Comparison of ENCODE assay signal across 1 cellular context in genomic region chr2:64989126-64989981, GRCh38.
A peak's percentile ranks its signal among the peaks of the same experiment; 100 is the strongest.
TF ChIP-seq lines count a peak whose summit lies in the region.

Gene SLC1A4, plus strand, starts transcription at chr2:64989399. Its CDS starts 245 bp downstream, at chr2:64989644.

TF ChIP-seq in GM12878, 131 proteins besides CTCF, POLR2A, EP300 and RAD21 (continued from another document):
- TF ChIP-seq, protein P1, sequence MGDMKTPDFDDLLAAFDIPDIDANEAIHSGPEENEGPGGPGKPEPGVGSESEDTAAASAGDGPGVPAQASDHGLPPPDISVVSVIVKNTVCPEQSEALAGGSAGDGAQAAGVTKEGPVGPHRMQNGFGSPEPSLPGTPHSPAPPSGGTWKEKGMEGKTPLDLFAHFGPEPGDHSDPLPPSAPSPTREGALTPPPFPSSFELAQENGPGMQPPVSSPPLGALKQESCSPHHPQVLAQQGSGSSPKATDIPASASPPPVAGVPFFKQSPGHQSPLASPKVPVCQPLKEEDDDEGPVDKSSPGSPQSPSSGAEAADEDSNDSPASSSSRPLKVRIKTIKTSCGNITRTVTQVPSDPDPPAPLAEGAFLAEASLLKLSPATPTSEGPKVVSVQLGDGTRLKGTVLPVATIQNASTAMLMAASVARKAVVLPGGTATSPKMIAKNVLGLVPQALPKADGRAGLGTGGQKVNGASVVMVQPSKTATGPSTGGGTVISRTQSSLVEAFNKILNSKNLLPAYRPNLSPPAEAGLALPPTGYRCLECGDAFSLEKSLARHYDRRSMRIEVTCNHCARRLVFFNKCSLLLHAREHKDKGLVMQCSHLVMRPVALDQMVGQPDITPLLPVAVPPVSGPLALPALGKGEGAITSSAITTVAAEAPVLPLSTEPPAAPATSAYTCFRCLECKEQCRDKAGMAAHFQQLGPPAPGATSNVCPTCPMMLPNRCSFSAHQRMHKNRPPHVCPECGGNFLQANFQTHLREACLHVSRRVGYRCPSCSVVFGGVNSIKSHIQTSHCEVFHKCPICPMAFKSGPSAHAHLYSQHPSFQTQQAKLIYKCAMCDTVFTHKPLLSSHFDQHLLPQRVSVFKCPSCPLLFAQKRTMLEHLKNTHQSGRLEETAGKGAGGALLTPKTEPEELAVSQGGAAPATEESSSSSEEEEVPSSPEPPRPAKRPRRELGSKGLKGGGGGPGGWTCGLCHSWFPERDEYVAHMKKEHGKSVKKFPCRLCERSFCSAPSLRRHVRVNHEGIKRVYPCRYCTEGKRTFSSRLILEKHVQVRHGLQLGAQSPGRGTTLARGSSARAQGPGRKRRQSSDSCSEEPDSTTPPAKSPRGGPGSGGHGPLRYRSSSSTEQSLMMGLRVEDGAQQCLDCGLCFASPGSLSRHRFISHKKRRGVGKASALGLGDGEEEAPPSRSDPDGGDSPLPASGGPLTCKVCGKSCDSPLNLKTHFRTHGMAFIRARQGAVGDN (IDR thresholded peaks at IDR 0.05) = peak; percentile 7; the same call in 1 of the 2 replicates
- TF ChIP-seq CEBPB (IDR thresholded peaks at IDR 0.05; ENCODE audit: borderline replicate concordance in 1 of 2, low read depth in 2 of 2, low read length in 2 of 2) = 0 out of 4 replicates have a peak, but pooled peaks of 1 of the 2 experiments have one; percentile 12
- peak; percentile 84 for TF ChIP-seq IKZF1 (conservative IDR thresholded peaks at IDR 0.05)
- TF ChIP-seq IRF4 (IDR thresholded peaks at IDR 0.05; ENCODE audit: low read depth, low read length) = no peak
- TF ChIP-seq, protein P2, sequence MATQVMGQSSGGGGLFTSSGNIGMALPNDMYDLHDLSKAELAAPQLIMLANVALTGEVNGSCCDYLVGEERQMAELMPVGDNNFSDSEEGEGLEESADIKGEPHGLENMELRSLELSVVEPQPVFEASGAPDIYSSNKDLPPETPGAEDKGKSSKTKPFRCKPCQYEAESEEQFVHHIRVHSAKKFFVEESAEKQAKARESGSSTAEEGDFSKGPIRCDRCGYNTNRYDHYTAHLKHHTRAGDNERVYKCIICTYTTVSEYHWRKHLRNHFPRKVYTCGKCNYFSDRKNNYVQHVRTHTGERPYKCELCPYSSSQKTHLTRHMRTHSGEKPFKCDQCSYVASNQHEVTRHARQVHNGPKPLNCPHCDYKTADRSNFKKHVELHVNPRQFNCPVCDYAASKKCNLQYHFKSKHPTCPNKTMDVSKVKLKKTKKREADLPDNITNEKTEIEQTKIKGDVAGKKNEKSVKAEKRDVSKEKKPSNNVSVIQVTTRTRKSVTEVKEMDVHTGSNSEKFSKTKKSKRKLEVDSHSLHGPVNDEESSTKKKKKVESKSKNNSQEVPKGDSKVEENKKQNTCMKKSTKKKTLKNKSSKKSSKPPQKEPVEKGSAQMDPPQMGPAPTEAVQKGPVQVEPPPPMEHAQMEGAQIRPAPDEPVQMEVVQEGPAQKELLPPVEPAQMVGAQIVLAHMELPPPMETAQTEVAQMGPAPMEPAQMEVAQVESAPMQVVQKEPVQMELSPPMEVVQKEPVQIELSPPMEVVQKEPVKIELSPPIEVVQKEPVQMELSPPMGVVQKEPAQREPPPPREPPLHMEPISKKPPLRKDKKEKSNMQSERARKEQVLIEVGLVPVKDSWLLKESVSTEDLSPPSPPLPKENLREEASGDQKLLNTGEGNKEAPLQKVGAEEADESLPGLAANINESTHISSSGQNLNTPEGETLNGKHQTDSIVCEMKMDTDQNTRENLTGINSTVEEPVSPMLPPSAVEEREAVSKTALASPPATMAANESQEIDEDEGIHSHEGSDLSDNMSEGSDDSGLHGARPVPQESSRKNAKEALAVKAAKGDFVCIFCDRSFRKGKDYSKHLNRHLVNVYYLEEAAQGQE (IDR thresholded peaks at IDR 0.05; ENCODE audit: low read depth, low read length) = no peak
- TF ChIP-seq, protein P3, sequence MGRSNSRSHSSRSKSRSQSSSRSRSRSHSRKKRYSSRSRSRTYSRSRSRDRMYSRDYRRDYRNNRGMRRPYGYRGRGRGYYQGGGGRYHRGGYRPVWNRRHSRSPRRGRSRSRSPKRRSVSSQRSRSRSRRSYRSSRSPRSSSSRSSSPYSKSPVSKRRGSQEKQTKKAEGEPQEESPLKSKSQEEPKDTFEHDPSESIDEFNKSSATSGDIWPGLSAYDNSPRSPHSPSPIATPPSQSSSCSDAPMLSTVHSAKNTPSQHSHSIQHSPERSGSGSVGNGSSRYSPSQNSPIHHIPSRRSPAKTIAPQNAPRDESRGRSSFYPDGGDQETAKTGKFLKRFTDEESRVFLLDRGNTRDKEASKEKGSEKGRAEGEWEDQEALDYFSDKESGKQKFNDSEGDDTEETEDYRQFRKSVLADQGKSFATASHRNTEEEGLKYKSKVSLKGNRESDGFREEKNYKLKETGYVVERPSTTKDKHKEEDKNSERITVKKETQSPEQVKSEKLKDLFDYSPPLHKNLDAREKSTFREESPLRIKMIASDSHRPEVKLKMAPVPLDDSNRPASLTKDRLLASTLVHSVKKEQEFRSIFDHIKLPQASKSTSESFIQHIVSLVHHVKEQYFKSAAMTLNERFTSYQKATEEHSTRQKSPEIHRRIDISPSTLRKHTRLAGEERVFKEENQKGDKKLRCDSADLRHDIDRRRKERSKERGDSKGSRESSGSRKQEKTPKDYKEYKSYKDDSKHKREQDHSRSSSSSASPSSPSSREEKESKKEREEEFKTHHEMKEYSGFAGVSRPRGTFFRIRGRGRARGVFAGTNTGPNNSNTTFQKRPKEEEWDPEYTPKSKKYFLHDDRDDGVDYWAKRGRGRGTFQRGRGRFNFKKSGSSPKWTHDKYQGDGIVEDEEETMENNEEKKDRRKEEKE (IDR thresholded peaks at IDR 0.05) = 0 out of 2 replicates have a peak, but pooled peaks have one; percentile 33
- 0 out of 2 replicates have a peak, but pooled peaks have one; percentile 21 for TF ChIP-seq YY1 (IDR thresholded peaks at IDR 0.05; ENCODE audit: low read depth, low read length)
- peak; percentile 61 for TF ChIP-seq NKRF (conservative IDR thresholded peaks at IDR 0.05)
- TF ChIP-seq MEF2A (IDR thresholded peaks at IDR 0.05; ENCODE audit: insufficient read depth, low read depth, low read length) = no peak
- TF ChIP-seq RUNX3 (IDR thresholded peaks at IDR 0.05; ENCODE audit: low read length) = no peak
- TF ChIP-seq GATAD2B (conservative IDR thresholded peaks at IDR 0.05; ENCODE audit: low read depth) = peak; percentile 81
- no peak for TF ChIP-seq SIX5 (IDR thresholded peaks at IDR 0.05; ENCODE audit: low read depth, low read length, severe bottlenecking)
- TF ChIP-seq CBX5 (IDR thresholded peaks at IDR 0.05; ENCODE audit: low read depth) = no peak
- peak; percentile 65 for TF ChIP-seq LARP7 (IDR thresholded peaks at IDR 0.05)
- TF ChIP-seq NR2C1 (IDR thresholded peaks at IDR 0.05) = 0 out of 2 replicates have a peak, but pooled peaks have one; percentile 30
- TF ChIP-seq MXI1 (IDR thresholded peaks at IDR 0.05; ENCODE audit: low read depth, low read length) = peak; percentile 16; the same call in 1 of the 2 replicates
- no peak for TF ChIP-seq MTA2 (IDR thresholded peaks at IDR 0.05; ENCODE audit: low read depth)
- TF ChIP-seq IRF5 (IDR thresholded peaks at IDR 0.05; ENCODE audit: borderline replicate concordance) = no peak
- TF ChIP-seq MTA3 (IDR thresholded peaks at IDR 0.05; ENCODE audit: borderline replicate concordance, low read length) = no peak
- peak; percentile 50 for TF ChIP-seq POLR2AphosphoS2 (IDR thresholded peaks at IDR 0.05; ENCODE audit: low read depth, low read length)
- TF ChIP-seq ZBTB4 (CRISPR knock-in tag; IDR thresholded peaks at IDR 0.05) = no peak
- TF ChIP-seq, protein P4, sequence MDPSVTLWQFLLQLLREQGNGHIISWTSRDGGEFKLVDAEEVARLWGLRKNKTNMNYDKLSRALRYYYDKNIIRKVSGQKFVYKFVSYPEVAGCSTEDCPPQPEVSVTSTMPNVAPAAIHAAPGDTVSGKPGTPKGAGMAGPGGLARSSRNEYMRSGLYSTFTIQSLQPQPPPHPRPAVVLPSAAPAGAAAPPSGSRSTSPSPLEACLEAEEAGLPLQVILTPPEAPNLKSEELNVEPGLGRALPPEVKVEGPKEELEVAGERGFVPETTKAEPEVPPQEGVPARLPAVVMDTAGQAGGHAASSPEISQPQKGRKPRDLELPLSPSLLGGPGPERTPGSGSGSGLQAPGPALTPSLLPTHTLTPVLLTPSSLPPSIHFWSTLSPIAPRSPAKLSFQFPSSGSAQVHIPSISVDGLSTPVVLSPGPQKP (IDR thresholded peaks at IDR 0.05; ENCODE audit: low read depth, low read length) = no peak
- TF ChIP-seq FOXK2 (IDR thresholded peaks at IDR 0.05) = no peak
- TF ChIP-seq, protein P5, sequence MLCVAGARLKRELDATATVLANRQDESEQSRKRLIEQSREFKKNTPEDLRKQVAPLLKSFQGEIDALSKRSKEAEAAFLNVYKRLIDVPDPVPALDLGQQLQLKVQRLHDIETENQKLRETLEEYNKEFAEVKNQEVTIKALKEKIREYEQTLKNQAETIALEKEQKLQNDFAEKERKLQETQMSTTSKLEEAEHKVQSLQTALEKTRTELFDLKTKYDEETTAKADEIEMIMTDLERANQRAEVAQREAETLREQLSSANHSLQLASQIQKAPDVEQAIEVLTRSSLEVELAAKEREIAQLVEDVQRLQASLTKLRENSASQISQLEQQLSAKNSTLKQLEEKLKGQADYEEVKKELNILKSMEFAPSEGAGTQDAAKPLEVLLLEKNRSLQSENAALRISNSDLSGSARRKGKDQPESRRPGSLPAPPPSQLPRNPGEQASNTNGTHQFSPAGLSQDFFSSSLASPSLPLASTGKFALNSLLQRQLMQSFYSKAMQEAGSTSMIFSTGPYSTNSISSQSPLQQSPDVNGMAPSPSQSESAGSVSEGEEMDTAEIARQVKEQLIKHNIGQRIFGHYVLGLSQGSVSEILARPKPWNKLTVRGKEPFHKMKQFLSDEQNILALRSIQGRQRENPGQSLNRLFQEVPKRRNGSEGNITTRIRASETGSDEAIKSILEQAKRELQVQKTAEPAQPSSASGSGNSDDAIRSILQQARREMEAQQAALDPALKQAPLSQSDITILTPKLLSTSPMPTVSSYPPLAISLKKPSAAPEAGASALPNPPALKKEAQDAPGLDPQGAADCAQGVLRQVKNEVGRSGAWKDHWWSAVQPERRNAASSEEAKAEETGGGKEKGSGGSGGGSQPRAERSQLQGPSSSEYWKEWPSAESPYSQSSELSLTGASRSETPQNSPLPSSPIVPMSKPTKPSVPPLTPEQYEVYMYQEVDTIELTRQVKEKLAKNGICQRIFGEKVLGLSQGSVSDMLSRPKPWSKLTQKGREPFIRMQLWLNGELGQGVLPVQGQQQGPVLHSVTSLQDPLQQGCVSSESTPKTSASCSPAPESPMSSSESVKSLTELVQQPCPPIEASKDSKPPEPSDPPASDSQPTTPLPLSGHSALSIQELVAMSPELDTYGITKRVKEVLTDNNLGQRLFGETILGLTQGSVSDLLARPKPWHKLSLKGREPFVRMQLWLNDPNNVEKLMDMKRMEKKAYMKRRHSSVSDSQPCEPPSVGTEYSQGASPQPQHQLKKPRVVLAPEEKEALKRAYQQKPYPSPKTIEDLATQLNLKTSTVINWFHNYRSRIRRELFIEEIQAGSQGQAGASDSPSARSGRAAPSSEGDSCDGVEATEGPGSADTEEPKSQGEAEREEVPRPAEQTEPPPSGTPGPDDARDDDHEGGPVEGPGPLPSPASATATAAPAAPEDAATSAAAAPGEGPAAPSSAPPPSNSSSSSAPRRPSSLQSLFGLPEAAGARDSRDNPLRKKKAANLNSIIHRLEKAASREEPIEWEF (IDR thresholded peaks at IDR 0.05; ENCODE audit: insufficient replicate concordance, low read depth, low read length) = no peak
- TF ChIP-seq SUPT20H (IDR thresholded peaks at IDR 0.05; ENCODE audit: borderline replicate concordance, control insufficient read depth, low read depth, low read length) = no peak
- no peak for TF ChIP-seq CBFB (IDR thresholded peaks at IDR 0.05; ENCODE audit: low read depth)
TF ChIP-seq in GM12878: peak in this region for 30.
